Comparison of ENCODE assay signal across 1 cellular context in genomic region chr17:28475151-28475900, GRCh38.
A peak's percentile ranks its signal among the peaks of the same experiment; 100 is the strongest.
TF ChIP-seq lines count a peak whose summit lies in the region.

No MANE protein-coding gene starts in this region.

TF ChIP-seq in K562, 482 proteins besides CTCF, POLR2A, EP300 and RAD21 (continued from another document):
- TF ChIP-seq ZNF398 (CRISPR knock-in tag; IDR thresholded peaks at IDR 0.05) (no peak), FOXA3 (CRISPR knock-in tag; conservative IDR thresholded peaks at IDR 0.05 in 1 of 2, IDR thresholded peaks at IDR 0.05 in 1 of 2) (peak; percentile 90 to 99), MBD2 (IDR thresholded peaks at IDR 0.05; ENCODE audit: borderline replicate concordance, low read depth) (no peak), MEIS2 (IDR thresholded peaks at IDR 0.05; ENCODE audit: partially characterized antibody) (peak; percentile 42), SRSF9 (IDR thresholded peaks at IDR 0.05; ENCODE audit: borderline replicate concordance, low read depth, low read length) (no peak), FOXO4 (CRISPR knock-in tag; IDR thresholded peaks at IDR 0.05) (no peak), CHD4 (IDR thresholded peaks at IDR 0.05; ENCODE audit: insufficient read depth, insufficient replicate concordance, low read depth, low read length, poor library complexity, severe bottlenecking) (no peak), DPF2 (IDR thresholded peaks at IDR 0.05) (no peak), RAD51 (IDR thresholded peaks at IDR 0.05; ENCODE audit: borderline replicate concordance, low read depth) (no peak), SPI1 (IDR thresholded peaks at IDR 0.05; ENCODE audit: borderline replicate concordance, low read depth, low read length) (peak; percentile 54; the same call in 1 of the 2 replicates), SNRNP70 (optimal IDR thresholded peaks at IDR 0.05; ENCODE audit: low read depth, low read length) (no peak), NFRKB (IDR thresholded peaks at IDR 0.05; ENCODE audit: low read depth) (no peak), ZNF57 (CRISPR knock-in tag; IDR thresholded peaks at IDR 0.05) (no peak), ETV5 (CRISPR knock-in tag; IDR thresholded peaks at IDR 0.05; ENCODE audit: low read depth) (no peak), ZNF143 (CRISPR knock-in tag; IDR thresholded peaks at IDR 0.05) (no peak), THRB (CRISPR knock-in tag; conservative IDR thresholded peaks at IDR 0.05) (no peak), BRD9 (IDR thresholded peaks at IDR 0.05; ENCODE audit: low read depth, partially characterized antibody) (no peak), MTA1 (IDR thresholded peaks at IDR 0.05; ENCODE audit: borderline replicate concordance) (no peak), SREBF1 (IDR thresholded peaks at IDR 0.05; ENCODE audit: borderline replicate concordance, low read depth, low read length) (peak; percentile 53; the same call in 1 of the 2 replicates), CAMTA2 (CRISPR knock-in tag; conservative IDR thresholded peaks at IDR 0.05) (no peak), KAT2B (IDR thresholded peaks at IDR 0.05; ENCODE audit: low read depth, low read length) (no peak)
- TF ChIP-seq, protein P1, sequence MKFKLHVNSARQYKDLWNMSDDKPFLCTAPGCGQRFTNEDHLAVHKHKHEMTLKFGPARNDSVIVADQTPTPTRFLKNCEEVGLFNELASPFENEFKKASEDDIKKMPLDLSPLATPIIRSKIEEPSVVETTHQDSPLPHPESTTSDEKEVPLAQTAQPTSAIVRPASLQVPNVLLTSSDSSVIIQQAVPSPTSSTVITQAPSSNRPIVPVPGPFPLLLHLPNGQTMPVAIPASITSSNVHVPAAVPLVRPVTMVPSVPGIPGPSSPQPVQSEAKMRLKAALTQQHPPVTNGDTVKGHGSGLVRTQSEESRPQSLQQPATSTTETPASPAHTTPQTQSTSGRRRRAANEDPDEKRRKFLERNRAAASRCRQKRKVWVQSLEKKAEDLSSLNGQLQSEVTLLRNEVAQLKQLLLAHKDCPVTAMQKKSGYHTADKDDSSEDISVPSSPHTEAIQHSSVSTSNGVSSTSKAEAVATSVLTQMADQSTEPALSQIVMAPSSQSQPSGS (CRISPR knock-in tag; IDR thresholded peaks at IDR 0.05): no peak
- TF ChIP-seq, protein P2, sequence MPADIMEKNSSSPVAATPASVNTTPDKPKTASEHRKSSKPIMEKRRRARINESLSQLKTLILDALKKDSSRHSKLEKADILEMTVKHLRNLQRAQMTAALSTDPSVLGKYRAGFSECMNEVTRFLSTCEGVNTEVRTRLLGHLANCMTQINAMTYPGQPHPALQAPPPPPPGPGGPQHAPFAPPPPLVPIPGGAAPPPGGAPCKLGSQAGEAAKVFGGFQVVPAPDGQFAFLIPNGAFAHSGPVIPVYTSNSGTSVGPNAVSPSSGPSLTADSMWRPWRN (IDR thresholded peaks at IDR 0.05; ENCODE audit: low read depth): peak; percentile 76
